5 cellular contexts compared by ENCODE assay signal in the genomic region with DNA sequence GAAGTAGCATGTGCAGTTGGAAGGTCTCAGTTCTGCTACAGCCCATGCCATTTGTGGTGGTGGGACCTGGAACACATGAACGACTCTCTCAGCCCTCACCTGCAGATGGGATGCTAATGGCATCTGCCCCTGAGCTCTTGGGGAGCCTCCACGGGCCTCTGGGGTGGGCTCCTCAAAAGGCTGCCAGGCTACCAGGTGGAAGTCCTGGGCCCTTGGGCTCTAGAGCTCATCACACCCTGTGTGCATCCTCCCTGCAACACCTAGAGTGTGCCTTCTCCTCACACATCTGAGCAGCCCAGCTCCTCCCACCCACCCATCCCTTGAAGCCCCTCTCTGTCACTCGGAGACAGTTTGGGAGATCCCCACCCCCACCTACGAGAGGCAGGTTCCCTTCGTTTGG.
"Had no signal": no experiment of that assay in that cellular context is flagged by ENCODE, and none has a peak within 500 bp of the region (broad histone marks: within the 10 kb centered on the region; RNA-seq: fewer than 3 reads in every experiment).

No MANE protein-coding gene starts in this region.

- H3K4me3 Mint-ChIP-seq: IgD-negative memory B cell had no signal

- H3K4me1 Mint-ChIP-seq: IgD-negative memory B cell had no signal

- H3K27me3 Mint-ChIP-seq: IgD-negative memory B cell had no signal

- H3K36me3 Mint-ChIP-seq: IgD-negative memory B cell had no signal

- DNase-seq: IMR-90, KBM-7 had no signal

- H3K27ac Mint-ChIP-seq: IgD-negative memory B cell had no signal

- H3K4me3 ChIP-seq: K562 had no signal

- H3K27ac ChIP-seq: HL-60 had no signal
